In genomic region chr16:17801024-17801423, GRCh38 we compare ENCODE assay signal across 26 cellular contexts.
"Had no signal": no experiment of that assay in that cellular context is flagged by ENCODE, and none has a peak within 500 bp of the region (broad histone marks: within the 10 kb centered on the region; RNA-seq: fewer than 3 reads in every experiment).

No MANE protein-coding gene starts in this region.

- H3K27ac Mint-ChIP-seq: activated naive CD8-positive, alpha-beta T cell treated with anti-CD3 and anti-CD28 coated beads for 36 hours; natural killer cell; type B pancreatic cell had no signal

- H3K9me3 ChIP-seq: ovary, prostate gland, thoracic aorta, vagina had no signal

- H3K9me3 Mint-ChIP-seq: activated naive CD8-positive, alpha-beta T cell treated with anti-CD3 and anti-CD28 coated beads for 36 hours; natural killer cell; type B pancreatic cell had no signal

- H3K36me3 ChIP-seq: cardiac muscle cell, ovary, prostate gland, thoracic aorta, vagina had no signal

- H3K36me3 Mint-ChIP-seq: activated naive CD8-positive, alpha-beta T cell treated with anti-CD3 and anti-CD28 coated beads for 36 hours; natural killer cell; type B pancreatic cell had no signal

- DNase-seq: activated CD4-positive, alpha-beta T cell treated with anti-CD3 and anti-CD28 coated beads for 4 hours; activated CD4-positive, alpha-beta T cell treated with anti-CD3 and anti-CD28 coated beads, Interleukin-2, amount 50 U/mL, for 48 hours; activated CD4-positive, CD25-positive, alpha-beta regulatory T cell; activated CD8-positive, alpha-beta memory T cell treated with anti-CD3 and anti-CD28 coated beads, Interleukin-2, amount 50 U/mL, for 48 hours; activated naive CD4-positive, alpha-beta T cell treated with Interleukin-2 at 50 U/mL for 16 hours; activated naive CD8-positive, alpha-beta T cell treated with anti-CD3 and anti-CD28 coated beads for 36 hours; activated T-cell treated with anti-CD3 and anti-CD28 coated beads, Interleukin-2, amount 50 U/mL, for 48 hours; amniotic stem cell; effector CD4-positive, alpha-beta T cell; glutamatergic neuron; hippocampal formation; left ventricle myocardium superior; mammary epithelial cell; midbrain; natural killer cell; ovary; stimulated activated CD4-positive, alpha-beta T cell treated with anti-CD3 and anti-CD28 coated beads, Interleukin-2, amount 100 ng/mL, for 48 hours; stimulated activated naive CD4-positive, alpha-beta T cell; T1000 had no signal

- H3K4me3 ChIP-seq: cardiac muscle cell, ovary, prostate gland, thoracic aorta, vagina had no signal

- H3K4me1 ChIP-seq: prostate gland, vagina had no signal

- H3K27me3 ChIP-seq: cardiac muscle cell, ovary, vagina had no signal

- H3K4me3 Mint-ChIP-seq: activated naive CD8-positive, alpha-beta T cell treated with anti-CD3 and anti-CD28 coated beads for 36 hours; natural killer cell; type B pancreatic cell had no signal

- FAIRE-seq: endometrium, frontal cortex had no signal

- H3K4me1 Mint-ChIP-seq: activated naive CD8-positive, alpha-beta T cell treated with anti-CD3 and anti-CD28 coated beads for 36 hours; natural killer cell had no signal

- H3K27me3 Mint-ChIP-seq: type B pancreatic cell had no signal

- H3K27ac ChIP-seq: cardiac muscle cell, ovary, prostate gland, thoracic aorta, vagina had no signal
